In the genomic region with DNA sequence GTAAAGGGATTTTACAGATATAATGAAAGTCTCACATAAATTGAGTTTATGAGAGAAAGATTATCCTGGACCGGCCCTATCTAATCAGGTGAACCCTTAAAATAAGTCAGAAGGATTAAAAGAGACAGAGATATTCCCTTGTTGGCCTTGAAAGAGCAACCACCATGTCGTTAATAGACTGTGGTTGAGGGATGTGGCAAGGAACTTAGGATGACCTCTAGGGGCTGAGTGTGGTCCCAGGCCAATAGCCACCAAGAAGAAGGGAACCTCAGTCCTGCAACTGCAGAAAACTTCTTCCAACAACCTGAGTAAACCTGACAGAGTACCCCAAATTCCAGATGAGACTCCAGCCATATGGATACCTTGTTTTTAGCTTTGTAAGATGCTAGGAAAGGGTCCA, we compare ENCODE assay signal across 13 cellular contexts.
DNase-seq lines count a peak whose midpoint lies in the region; ATAC-seq, FAIRE-seq and TF ChIP-seq lines count a peak whose summit lies in the region.
"Had no signal": no experiment of that assay in that cellular context is flagged by ENCODE, and none has a peak within 500 bp of the region (broad histone marks: within the 10 kb centered on the region; RNA-seq: fewer than 3 reads in every experiment).

No MANE protein-coding gene starts in this region.

- TF ChIP-seq POLR2A in H1 (IDR thresholded peaks at IDR 0.05; ENCODE audit: control extremely low read depth in 1 of 2, low read depth in 2 of 2, low read length in 2 of 2) (no peak), sigmoid colon (IDR thresholded peaks at IDR 0.05) (no peak)

- no peak overlapping the region for H3K9ac ChIP-seq in H1 (replicated peaks in 1 of 4; ENCODE audit: extremely low read depth in 1 of 4, low read depth in 3 of 4, low read length in 3 of 4)
- H3K9ac ChIP-seq: parathyroid adenoma had no signal

- POLR2A ChIA-PET in H1 (lab: Charles Lee; ENCODE audit: partially characterized antibody), result no interaction called here

- H3K27me3 ChIP-seq in H1 (replicated peaks in 1 of 4; ENCODE audit: control insufficient read depth in 3 of 4, extremely low read depth in 1 of 4, insufficient read depth in 3 of 4, low read length in 3 of 4) (no peaks in the 10 kb centered on the region), right atrium auricular region (no peaks in the 10 kb centered on the region), sigmoid colon (no peaks in the 10 kb centered on the region)

- H3K4me1 ChIP-seq in H1 (replicated peaks in 1 of 4; ENCODE audit: control insufficient read depth in 3 of 4, insufficient read depth in 4 of 4, low read length in 3 of 4) (no peaks in the 10 kb centered on the region), right atrium auricular region (no peaks in the 10 kb centered on the region), sigmoid colon (no peaks in the 10 kb centered on the region)
- H3K4me1 ChIP-seq: parathyroid adenoma had no signal

- no peak overlapping the region for H2BK15ac ChIP-seq in H1 (ENCODE audit: low read length)

- H3K23me2 ChIP-seq in H1 (ENCODE audit: low read depth, low read length), result no peaks in the 10 kb centered on the region

- CTCF ChIA-PET in H1 (lab: Charles Lee; ENCODE audit: partially characterized antibody), result interaction anchor here (0.9 to 1.3 kb wide), 2 partner anchors 9 to 129 kb away, joined by 3 to 4 read pairs; no protein-coding TSS in a partner anchor

- no peaks in the 10 kb centered on the region for H3K79me1 ChIP-seq in H1 (ENCODE audit: low read depth, low read length)

- no peaks in the 10 kb centered on the region for H4K20me1 ChIP-seq in H1 (replicated peaks in 1 of 2; ENCODE audit: control insufficient read depth in 1 of 2, insufficient read depth in 2 of 2, low read length in 2 of 2)

- no peak overlapping the region for H2AK5ac ChIP-seq in H1 (ENCODE audit: low read depth, low read length)

- H3K9me3 ChIP-seq in H1 (ENCODE audit: insufficient read depth in 2 of 2, low read depth in 1 of 2, low read length in 1 of 2), result no peaks in the 10 kb centered on the region
- no peaks in the 10 kb centered on the region for H3K9me3 ChIP-seq in right atrium auricular region
- H3K9me3 ChIP-seq in sigmoid colon, result no peaks in the 10 kb centered on the region

- H3K4me3 ChIP-seq in H1 (ENCODE audit: extremely low read depth in 1 of 4, insufficient read depth in 2 of 4, low read depth in 3 of 4, low read length in 4 of 4) (no peak overlapping the region), right atrium auricular region (no peak overlapping the region), sigmoid colon (no peak overlapping the region)

- H4K91ac ChIP-seq in H1 (replicated peaks; ENCODE audit: insufficient read length, low read length), result no peak overlapping the region

- no peak overlapping the region for H2BK120ac ChIP-seq in H1 (replicated peaks; ENCODE audit: low read depth, low read length)

- H3K56ac ChIP-seq in H1 (replicated peaks; ENCODE audit: insufficient read length, low read depth, low read length), result no peak overlapping the region

- no peak overlapping the region for H4K5ac ChIP-seq in H1 (ENCODE audit: insufficient read length, low read depth, low read length)

- FAIRE-seq in H1 (lab: Jason Lieb, UNC), result peak; percentile 86
- FAIRE-seq: endometrium had no signal

- intact Hi-C loops in sigmoid colon (cut with DNase I), result no loop called here

- H2AFZ ChIP-seq in H1 (ENCODE audit: low read length), result no peak overlapping the region
- H2AFZ ChIP-seq: parathyroid adenoma had no signal

- ATAC-seq in GM21423 (IDR thresholded peaks at IDR 0.05; ENCODE audit: unreplicated experiment), result peak; percentile 78
- peak; percentile 81 for ATAC-seq in HG03432 (IDR thresholded peaks at IDR 0.05; ENCODE audit: unreplicated experiment)
- ATAC-seq: activated naive CD8-positive, alpha-beta T cell treated with anti-CD3 and anti-CD28 coated beads, Interleukin-2, amount 50 U/mL, for 24 hours had no signal

- TF ChIP-seq CTCF in GM13977 (IDR thresholded peaks at IDR 0.05; ENCODE audit: extremely low read depth, insufficient read depth, missing control alignments) (peak; percentile 43), H1 (IDR thresholded peaks at IDR 0.05; ENCODE audit: control extremely low read depth in 1 of 3, insufficient read depth in 1 of 3, low read depth in 1 of 3, low read length in 3 of 3) (peak; percentile 22 to 61 (median 43); a peak in 3 of 4 replicates), right atrium auricular region (IDR thresholded peaks at IDR 0.05) (no peak), sigmoid colon (IDR thresholded peaks at IDR 0.05) (no peak)

- H3K4ac ChIP-seq in H1 (replicated peaks; ENCODE audit: insufficient read length, low read depth, low read length), result no peak overlapping the region

- peak; percentile 43 to 55 for TF ChIP-seq RAD21 in H1 (IDR thresholded peaks at IDR 0.05 in 1 of 2, conservative IDR thresholded peaks at IDR 0.05 in 1 of 2; ENCODE audit: low read depth in 2 of 2, low read length in 2 of 2)

- in situ Hi-C loops in GM13977 (cut with MboI; ENCODE audit: low pct_unique_long_range_greater_than_20kb, low sequenced_read_pairs, unreplicated experiment), result no loop called here

- H3K36me3 ChIP-seq in H1 (ENCODE audit: control insufficient read depth in 2 of 4, insufficient read depth in 4 of 4, low read length in 3 of 4) (no peaks in the 10 kb centered on the region), right atrium auricular region (no peaks in the 10 kb centered on the region), sigmoid colon (no peaks in the 10 kb centered on the region)

- 66% methylated on average over 2 of the region's 2 CpGs; no CpG with 5 or more reads in 1 of the 2 experiments for WGBS in H1 (ENCODE audit: extremely low coverage in 1 of 2, insufficient coverage in 1 of 2, insufficient read length in 1 of 2, insufficient replicate concordance in 2 of 2, low coverage in 1 of 2, low lambda C conversion rate in 2 of 2, missing lambda C conversion rate in 1 of 2), 2 experiments
- WGBS in sigmoid colon, 2 donors, result 38 to 55% methylated on average over 2 of the region's 2 CpGs

- H3K23ac ChIP-seq in H1 (ENCODE audit: insufficient read length), result no peak overlapping the region

- no peak overlapping the region for H3K14ac ChIP-seq in H1 (ENCODE audit: insufficient read length)

- H3K27ac ChIP-seq in H1 (ENCODE audit: low read depth, low read length), result no peak overlapping the region
- H3K27ac ChIP-seq in right atrium auricular region, result no peak overlapping the region
- H3K27ac ChIP-seq in sigmoid colon, result no peak overlapping the region
- H3K27ac ChIP-seq: parathyroid adenoma had no signal

- DNase-seq in GM13977 (ENCODE audit: low spot score) (no peak), H1 (ENCODE audit: low read depth in 1 of 2, low spot score in 2 of 2) (peak in 1 of 2 experiments; percentile 7), NCI-H1105 treated with DMSO at 0.1 percent for 48 hours (lab: John Stamatoyannopoulos, UW) (no peak), right atrium auricular region (ENCODE audit: low spot score) (no peak), sigmoid colon (no peak), kidney tubule cell (ENCODE audit: low spot score) (no peak)
- DNase-seq: activated naive CD8-positive, alpha-beta T cell treated with anti-CD3 and anti-CD28 coated beads, Interleukin-2, amount 50 U/mL, for 24 hours; DMS153; IMR-90 had no signal

- no peak overlapping the region for H4K8ac ChIP-seq in H1 (ENCODE audit: extremely low read depth, insufficient read depth, low read length)

- H2BK20ac ChIP-seq in H1 (ENCODE audit: low read length), result no peak overlapping the region

- no peaks in the 10 kb centered on the region for H3K79me2 ChIP-seq in H1 (ENCODE audit: control insufficient read depth in 1 of 2, insufficient read depth in 2 of 2, low read length in 2 of 2)
- H3K79me2 ChIP-seq: parathyroid adenoma had no signal

- no peak overlapping the region for H2BK12ac ChIP-seq in H1 (ENCODE audit: low read depth, low read length)

- H3K4me2 ChIP-seq in H1 (ENCODE audit: insufficient read depth in 1 of 2, low read depth in 2 of 2, low read length in 2 of 2), result no peak overlapping the region

- H2BK5ac ChIP-seq in H1 (ENCODE audit: low read depth, low read length), result no peak overlapping the region

- no peak for TF ChIP-seq EP300 in H1 (IDR thresholded peaks at IDR 0.05; ENCODE audit: borderline replicate concordance in 1 of 2, low read depth in 2 of 2, low read length in 2 of 2)
- no peak for TF ChIP-seq EP300 in sigmoid colon (IDR thresholded peaks at IDR 0.05)

- no peak overlapping the region for H3K18ac ChIP-seq in H1 (ENCODE audit: extremely low read depth, low read length)

TF ChIP-seq in H1, 55 proteins besides CTCF, POLR2A, EP300 and RAD21 (continues in another document):
- TF ChIP-seq SAP30 (IDR thresholded peaks at IDR 0.05; ENCODE audit: insufficient read depth, insufficient replicate concordance, low read length) (no peak), SRF (IDR thresholded peaks at IDR 0.05; ENCODE audit: low read depth, low read length) (no peak), YY1 (IDR thresholded peaks at IDR 0.05; ENCODE audit: low read depth, low read length) (no peak), TEAD4 (IDR thresholded peaks at IDR 0.05; ENCODE audit: low read depth, low read length) (no peak), BACH1 (IDR thresholded peaks at IDR 0.05; ENCODE audit: low read length) (no peak), ZNF274 (IDR thresholded peaks at IDR 0.05; ENCODE audit: borderline replicate concordance, extremely low read depth, low read length) (no peak), SP1 (IDR thresholded peaks at IDR 0.05; ENCODE audit: low read depth, low read length) (no peak), GTF2F1 (IDR thresholded peaks at IDR 0.05; ENCODE audit: borderline replicate concordance, low read depth, low read length) (no peak), JUND (IDR thresholded peaks at IDR 0.05; ENCODE audit: low read length) (no peak), MAFK (IDR thresholded peaks at IDR 0.05; ENCODE audit: low read depth, low read length) (no peak), SIRT6 (IDR thresholded peaks at IDR 0.05; ENCODE audit: low read length) (no peak), RFX5 (IDR thresholded peaks at IDR 0.05; ENCODE audit: borderline replicate concordance, low read depth, low read length) (no peak)

Comparison
In these comparisons a context has a peak if more than half of its experiments do, and no peak if none do; other contexts are left out.
1. CTCF ChIP-seq: peak in GM13977 (single experiment) and H1 (3 of 3); none in right atrium auricular region (0 of 2) and sigmoid colon (0 of 4).